24 cellular contexts compared by ENCODE assay signal in genomic region chr5:14503017-14503680, GRCh38.
A peak's percentile ranks its signal among the peaks of the same experiment; 100 is the strongest.
DNase-seq lines count a peak whose midpoint lies in the region; ATAC-seq and TF ChIP-seq lines count a peak whose summit lies in the region.
"Had no signal": no experiment of that assay in that cellular context is flagged by ENCODE, and none has a peak within 500 bp of the region (broad histone marks: within the 10 kb centered on the region; RNA-seq: fewer than 3 reads in every experiment).

No MANE protein-coding gene starts in this region.

- peaks cover 46% of the 10 kb centered on the region for H3K79me2 ChIP-seq in GM23248 (ENCODE audit: insufficient read depth)
- H3K79me2 ChIP-seq: parathyroid adenoma had no signal

- H3K4me3 ChIP-seq in GM23248 = no peak overlapping the region
- H3K4me3 ChIP-seq in psoas muscle = no peak overlapping the region
- H3K4me3 ChIP-seq: BLaER1, coronary artery had no signal

- H3F3A ChIP-seq in GM23248 (ENCODE audit: insufficient read depth) = peaks cover 78% of the 10 kb centered on the region

- intact Hi-C loops in psoas muscle (cut with DNase I) = no loop called here

- no peaks in the 10 kb centered on the region for H3K9me2 ChIP-seq in GM23248 (ENCODE audit: insufficient read depth)

- H3K27me3 Mint-ChIP-seq in chondrocyte (ENCODE audit: low read depth) = no peaks in the 10 kb centered on the region
- no peaks in the 10 kb centered on the region for H3K27me3 Mint-ChIP-seq in activated T-cell treated with anti-CD3 and anti-CD28 coated beads, Interleukin-2, amount 50 U/mL, for 72 hours (ENCODE audit: low read depth)
- H3K27me3 Mint-ChIP-seq: activated naive CD8-positive, alpha-beta T cell treated with anti-CD3 and anti-CD28 coated beads, Interleukin-2, amount 50 U/mL, for 24 hours; activated T-helper 17 cell treated with anti-CD3 and anti-CD28 coated beads, Interleukin-2, amount 50 U/mL, for 72 hours had no signal

- no peaks in the 10 kb centered on the region for H3K9me3 Mint-ChIP-seq in chondrocyte (ENCODE audit: low read depth)
- H3K9me3 Mint-ChIP-seq in activated T-cell treated with anti-CD3 and anti-CD28 coated beads, Interleukin-2, amount 50 U/mL, for 72 hours = no peaks in the 10 kb centered on the region
- H3K9me3 Mint-ChIP-seq: activated naive CD8-positive, alpha-beta T cell treated with anti-CD3 and anti-CD28 coated beads, Interleukin-2, amount 50 U/mL, for 24 hours; activated T-helper 17 cell treated with anti-CD3 and anti-CD28 coated beads, Interleukin-2, amount 50 U/mL, for 72 hours; natural killer cell had no signal

- H2AFZ ChIP-seq in GM23248 = no peak overlapping the region
- H2AFZ ChIP-seq: parathyroid adenoma had no signal

- H3K27ac ChIP-seq in GM23248 = peak overlapping the region; percentile 8; the same call in 1 of the 2 replicates
- H3K27ac ChIP-seq in psoas muscle = peak overlapping the region; percentile 58
- H3K27ac ChIP-seq: BLaER1, coronary artery, parathyroid adenoma had no signal

- H3K36me3 ChIP-seq in GM23248 (ENCODE audit: low read depth) = peaks cover 77% of the 10 kb centered on the region
- H3K36me3 ChIP-seq in psoas muscle (ENCODE audit: insufficient read depth in 1 of 2, low read depth in 1 of 2) = peaks cover 0 to 99% of the 10 kb centered on the region in 2 donors

- no peak overlapping the region for H3K9ac ChIP-seq in GM23248
- H3K9ac ChIP-seq: BLaER1, parathyroid adenoma had no signal

- no peak for DNase-seq in GM23248
- DNase-seq in chondrocyte (ENCODE audit: low spot score) = peak; percentile 38
- DNase-seq in kidney tubule cell (ENCODE audit: low spot score) = peak; percentile 9
- DNase-seq in psoas muscle = no peak
- no peak for DNase-seq in NCI-H1417 (lab: John Stamatoyannopoulos, UW)
- no peak for DNase-seq in activated T-cell treated with anti-CD3 and anti-CD28 coated beads, Interleukin-2, amount 50 U/mL, for 72 hours
- DNase-seq in NCI-H82 (lab: John Stamatoyannopoulos, UW) = no peak
- DNase-seq: activated CD4-positive, alpha-beta T cell treated with anti-CD3 and anti-CD28 coated beads, Interleukin-2, amount 50 U/mL, for 4 hours; activated CD4-positive, CD25-positive, alpha-beta regulatory T cell; activated naive CD8-positive, alpha-beta T cell treated with anti-CD3 and anti-CD28 coated beads, Interleukin-2, amount 50 U/mL, for 24 hours; Caco-2; DMS79; glutamatergic neuron; KG1; kidney glomerular epithelial cell; natural killer cell; NCI-H1436 treated with DMSO at 0.1 percent for 48 hours; NK-92 treated with Interleukin-12 subunit alpha and Interleukin-12 subunit beta, amount 100 ng/mL, for 24 hours; SIG-M5 had no signal

- in situ Hi-C loops in GM23248 (cut with MboI) = no loop called here

- H3K27me3 ChIP-seq in GM23248 (replicated peaks; ENCODE audit: insufficient read depth) (no peaks in the 10 kb centered on the region), psoas muscle (ENCODE audit: insufficient read depth in 3 of 3, low read length in 2 of 3) (no peaks in the 10 kb centered on the region)
- H3K27me3 ChIP-seq: BLaER1 had no signal

- H3K36me3 Mint-ChIP-seq in chondrocyte (ENCODE audit: low read depth) = peaks cover 39% of the 10 kb centered on the region
- no peaks in the 10 kb centered on the region for H3K36me3 Mint-ChIP-seq in activated T-cell treated with anti-CD3 and anti-CD28 coated beads, Interleukin-2, amount 50 U/mL, for 72 hours (ENCODE audit: insufficient read depth in 2 of 2)
- H3K36me3 Mint-ChIP-seq: natural killer cell had no signal

- no peak overlapping the region for H3K4me3 Mint-ChIP-seq in chondrocyte (ENCODE audit: unreplicated experiment)
- H3K4me3 Mint-ChIP-seq in activated T-cell treated with anti-CD3 and anti-CD28 coated beads, Interleukin-2, amount 50 U/mL, for 72 hours = no peak overlapping the region
- H3K4me3 Mint-ChIP-seq: activated naive CD8-positive, alpha-beta T cell treated with anti-CD3 and anti-CD28 coated beads, Interleukin-2, amount 50 U/mL, for 24 hours; activated T-helper 17 cell treated with anti-CD3 and anti-CD28 coated beads, Interleukin-2, amount 50 U/mL, for 72 hours; natural killer cell had no signal

- no peaks in the 10 kb centered on the region for H3K4me1 Mint-ChIP-seq in chondrocyte (ENCODE audit: low read depth)
- H3K4me1 Mint-ChIP-seq in activated T-cell treated with anti-CD3 and anti-CD28 coated beads, Interleukin-2, amount 50 U/mL, for 72 hours (ENCODE audit: low read depth) = no peaks in the 10 kb centered on the region
- H3K4me1 Mint-ChIP-seq: activated naive CD8-positive, alpha-beta T cell treated with anti-CD3 and anti-CD28 coated beads, Interleukin-2, amount 50 U/mL, for 24 hours; activated T-helper 17 cell treated with anti-CD3 and anti-CD28 coated beads, Interleukin-2, amount 50 U/mL, for 72 hours; natural killer cell had no signal

- H3K9me3 ChIP-seq in GM23248 (ENCODE audit: low read depth) (no peaks in the 10 kb centered on the region), psoas muscle (no peaks in the 10 kb centered on the region)
- H3K9me3 ChIP-seq: BLaER1, Caco-2 had no signal

- H4K20me1 ChIP-seq in GM23248 (ENCODE audit: insufficient read depth) = no peaks in the 10 kb centered on the region

- TF ChIP-seq CTCF in chondrocyte (IDR thresholded peaks at IDR 0.05) (no peak), psoas muscle (IDR thresholded peaks at IDR 0.05) (no peak)

- 60 to 74% methylated on average over 9 of the region's 9 CpGs for WGBS in GM23248 (ENCODE audit: low coverage in 1 of 2, low lambda C conversion rate in 2 of 2, missing lambda C conversion rate in 2 of 2), 2 experiments
- WGBS in psoas muscle, 3 donors = 24 to 41% (median 38%) methylated on average over 9 of the region's 9 CpGs

- peak; percentile 75 to 89 (median 84) for ATAC-seq in psoas muscle
- no peak for ATAC-seq in activated T-cell treated with anti-CD3 and anti-CD28 coated beads, Interleukin-2, amount 50 U/mL, for 72 hours (replicated peaks in 1 of 2)
- ATAC-seq in GM18870 (IDR thresholded peaks at IDR 0.05; ENCODE audit: unreplicated experiment) = no peak
- ATAC-seq: activated naive CD8-positive, alpha-beta T cell treated with anti-CD3 and anti-CD28 coated beads, Interleukin-2, amount 50 U/mL, for 24 hours; activated T-helper 17 cell treated with anti-CD3 and anti-CD28 coated beads, Interleukin-2, amount 50 U/mL, for 72 hours; natural killer cell had no signal

- no peaks in the 10 kb centered on the region for H3K4me1 ChIP-seq in GM23248 (ENCODE audit: insufficient read depth)
- H3K4me1 ChIP-seq in psoas muscle = no peaks in the 10 kb centered on the region
- H3K4me1 ChIP-seq: Caco-2, parathyroid adenoma had no signal

- H3K27ac Mint-ChIP-seq in chondrocyte (ENCODE audit: unreplicated experiment) = no peak overlapping the region
- H3K27ac Mint-ChIP-seq in activated T-cell treated with anti-CD3 and anti-CD28 coated beads, Interleukin-2, amount 50 U/mL, for 72 hours = no peak overlapping the region
- H3K27ac Mint-ChIP-seq: activated naive CD8-positive, alpha-beta T cell treated with anti-CD3 and anti-CD28 coated beads, Interleukin-2, amount 50 U/mL, for 24 hours; activated T-helper 17 cell treated with anti-CD3 and anti-CD28 coated beads, Interleukin-2, amount 50 U/mL, for 72 hours; natural killer cell had no signal

- no peak overlapping the region for H3K4me2 ChIP-seq in GM23248 (ENCODE audit: unreplicated experiment)
- H3K4me2 ChIP-seq: BLaER1 had no signal

Comparison
In these comparisons a context has a peak if more than half of its experiments do, and no peak if none do; other contexts are left out.
1. DNase-seq: peak in chondrocyte (single experiment) and kidney tubule cell (single experiment); none in GM23248 (single experiment), psoas muscle (0 of 2), NCI-H1417 (0 of 3), activated T-cell treated with anti-CD3 and anti-CD28 coated beads, Interleukin-2, amount 50 U/mL, for 72 hours (0 of 2) and NCI-H82 (single experiment).
2. ATAC-seq: peak in psoas muscle (4 of 4); none in activated T-cell treated with anti-CD3 and anti-CD28 coated beads, Interleukin-2, amount 50 U/mL, for 72 hours (0 of 2) and GM18870 (single experiment).